In the genomic region with DNA sequence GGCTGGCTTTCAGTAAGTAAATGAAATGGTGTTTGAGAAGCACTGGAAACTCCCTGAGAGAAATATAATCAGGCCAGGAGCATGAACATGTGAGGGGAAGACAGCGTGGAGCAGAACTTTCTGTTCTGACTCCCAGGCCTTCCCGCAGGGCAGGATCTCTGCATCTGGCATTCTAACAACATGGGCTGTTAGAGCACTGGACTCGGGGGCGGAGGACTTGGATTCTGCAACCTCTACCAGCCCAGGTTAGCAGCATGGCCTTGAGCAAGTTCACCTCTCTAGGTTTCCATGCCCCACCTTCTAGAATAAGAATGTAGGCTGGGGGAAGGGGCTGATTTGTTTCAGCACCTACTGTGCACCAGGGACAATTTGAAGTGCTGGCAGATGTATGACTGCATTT, we compare ENCODE assay signal across 10 cellular contexts. TPM values are rescaled to one million over a fixed set of nuclear protein-coding genes. Genes with fewer than 3 reads are reported as not detected.
"Had no signal": no experiment of that assay in that cellular context is flagged by ENCODE, and none has a peak within 500 bp of the region (broad histone marks: within the 10 kb centered on the region; RNA-seq: fewer than 3 reads in every experiment).

No MANE protein-coding gene starts in this region.

- H3K4me3 Mint-ChIP-seq: GM23338, H9 had no signal

- ATAC-seq: GM23338, K562 had no signal

- H2AFZ ChIP-seq: GM23338 had no signal

- H3K27ac Mint-ChIP-seq: GM23338 had no signal

- H3K9me3 Mint-ChIP-seq: GM23338, H9 had no signal

- H3K4me2 ChIP-seq: GM23338 had no signal

- FAIRE-seq: H1, H54, HTR-8/SVneo, K562 had no signal

- DNase-seq: H9, HCEC 1CT, IMR-90, KG1 had no signal

- H3K4me3 ChIP-seq: GM23338, K562 had no signal

RNA-seq across cellular contexts. Expression of a gene that starts 12.5 kb away (rescaled TPM):
- total RNA-seq: GM23338, H1, H9, HT-29, IMR-90, K562 had no signal
- polyA plus RNA-seq: GM23338, H1, IMR-90, K562 had no signal
